Comparison of ENCODE assay signal across 2 cellular contexts in the genomic region with DNA sequence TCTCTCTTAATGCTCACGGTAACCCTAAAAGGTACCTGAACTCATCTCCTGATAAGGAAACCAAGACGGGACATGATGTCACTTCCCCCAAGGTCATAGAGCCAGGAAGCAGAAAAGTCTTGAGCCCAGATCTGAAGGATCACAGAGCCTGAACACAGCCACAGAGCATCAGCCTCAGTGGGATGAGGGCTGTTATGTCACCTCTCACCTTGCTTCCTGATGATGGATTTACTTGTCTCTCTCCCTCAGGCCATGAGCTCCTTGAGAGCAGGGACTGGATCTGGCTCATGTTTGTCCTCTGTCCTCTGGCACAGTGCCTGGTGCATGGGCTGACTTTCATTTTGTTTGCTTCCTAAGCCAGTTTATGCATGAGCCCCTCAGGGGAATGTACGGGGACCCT.
TF ChIP-seq lines count a peak whose summit lies in the region.

No MANE protein-coding gene starts in this region.

TF ChIP-seq in HEK293, 187 proteins besides CTCF, POLR2A, EP300 and RAD21:
- peak; percentile 93 for TF ChIP-seq ZBTB17 (tag by site-specific recombination; IDR thresholded peaks at IDR 0.05)
- no peak for TF ChIP-seq ZNF530 (tag by site-specific recombination; IDR thresholded peaks at IDR 0.05; ENCODE audit: low read depth)
- TF ChIP-seq, protein P1, sequence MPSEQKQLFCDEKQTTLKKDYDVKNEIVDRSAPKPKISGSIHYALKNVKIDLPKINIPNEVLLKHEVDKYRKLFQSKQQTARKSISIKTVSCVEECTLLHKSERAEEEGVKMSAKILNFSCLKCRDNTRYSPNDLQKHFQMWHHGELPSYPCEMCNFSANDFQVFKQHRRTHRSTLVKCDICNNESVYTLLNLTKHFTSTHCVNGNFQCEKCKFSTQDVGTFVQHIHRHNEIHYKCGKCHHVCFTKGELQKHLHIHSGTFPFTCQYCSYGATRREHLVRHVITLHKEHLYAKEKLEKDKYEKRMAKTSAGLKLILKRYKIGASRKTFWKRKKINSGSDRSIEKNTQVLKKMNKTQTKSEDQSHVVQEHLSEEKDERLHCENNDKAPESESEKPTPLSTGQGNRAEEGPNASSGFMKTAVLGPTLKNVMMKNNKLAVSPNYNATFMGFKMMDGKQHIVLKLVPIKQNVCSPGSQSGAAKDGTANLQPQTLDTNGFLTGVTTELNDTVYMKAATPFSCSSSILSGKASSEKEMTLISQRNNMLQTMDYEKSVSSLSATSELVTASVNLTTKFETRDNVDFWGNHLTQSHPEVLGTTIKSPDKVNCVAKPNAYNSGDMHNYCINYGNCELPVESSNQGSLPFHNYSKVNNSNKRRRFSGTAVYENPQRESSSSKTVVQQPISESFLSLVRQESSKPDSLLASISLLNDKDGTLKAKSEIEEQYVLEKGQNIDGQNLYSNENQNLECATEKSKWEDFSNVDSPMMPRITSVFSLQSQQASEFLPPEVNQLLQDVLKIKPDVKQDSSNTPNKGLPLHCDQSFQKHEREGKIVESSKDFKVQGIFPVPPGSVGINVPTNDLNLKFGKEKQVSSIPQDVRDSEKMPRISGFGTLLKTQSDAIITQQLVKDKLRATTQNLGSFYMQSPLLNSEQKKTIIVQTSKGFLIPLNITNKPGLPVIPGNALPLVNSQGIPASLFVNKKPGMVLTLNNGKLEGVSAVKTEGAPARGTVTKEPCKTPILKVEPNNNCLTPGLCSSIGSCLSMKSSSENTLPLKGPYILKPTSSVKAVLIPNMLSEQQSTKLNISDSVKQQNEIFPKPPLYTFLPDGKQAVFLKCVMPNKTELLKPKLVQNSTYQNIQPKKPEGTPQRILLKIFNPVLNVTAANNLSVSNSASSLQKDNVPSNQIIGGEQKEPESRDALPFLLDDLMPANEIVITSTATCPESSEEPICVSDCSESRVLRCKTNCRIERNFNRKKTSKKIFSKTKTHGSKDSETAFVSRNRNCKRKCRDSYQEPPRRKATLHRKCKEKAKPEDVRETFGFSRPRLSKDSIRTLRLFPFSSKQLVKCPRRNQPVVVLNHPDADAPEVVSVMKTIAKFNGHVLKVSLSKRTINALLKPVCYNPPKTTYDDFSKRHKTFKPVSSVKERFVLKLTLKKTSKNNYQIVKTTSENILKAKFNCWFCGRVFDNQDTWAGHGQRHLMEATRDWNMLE (tag by site-specific recombination; conservative IDR thresholded peaks at IDR 0.05; ENCODE audit: low read depth), result peak; percentile 42; the same call in 1 of the 2 replicates
- TF ChIP-seq, protein P2, sequence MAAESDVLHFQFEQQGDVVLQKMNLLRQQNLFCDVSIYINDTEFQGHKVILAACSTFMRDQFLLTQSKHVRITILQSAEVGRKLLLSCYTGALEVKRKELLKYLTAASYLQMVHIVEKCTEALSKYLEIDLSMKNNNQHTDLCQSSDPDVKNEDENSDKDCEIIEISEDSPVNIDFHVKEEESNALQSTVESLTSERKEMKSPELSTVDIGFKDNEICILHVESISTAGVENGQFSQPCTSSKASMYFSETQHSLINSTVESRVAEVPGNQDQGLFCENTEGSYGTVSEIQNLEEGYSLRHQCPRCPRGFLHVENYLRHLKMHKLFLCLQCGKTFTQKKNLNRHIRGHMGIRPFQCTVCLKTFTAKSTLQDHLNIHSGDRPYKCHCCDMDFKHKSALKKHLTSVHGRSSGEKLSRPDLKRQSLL (tag by site-specific recombination; IDR thresholded peaks at IDR 0.05), result peak; percentile 75; the same call in 1 of the 2 replicates
- 0 out of 2 replicates have a peak, but pooled peaks have one; percentile 32 for TF ChIP-seq ZNF10 (tag by site-specific recombination; IDR thresholded peaks at IDR 0.05)

TF ChIP-seq in GM12878, 131 proteins besides CTCF, POLR2A, EP300 and RAD21:
- TF ChIP-seq FOXK2 (IDR thresholded peaks at IDR 0.05), result no peak
- TF ChIP-seq LARP7 (IDR thresholded peaks at IDR 0.05), result no peak
- TF ChIP-seq, protein P3, sequence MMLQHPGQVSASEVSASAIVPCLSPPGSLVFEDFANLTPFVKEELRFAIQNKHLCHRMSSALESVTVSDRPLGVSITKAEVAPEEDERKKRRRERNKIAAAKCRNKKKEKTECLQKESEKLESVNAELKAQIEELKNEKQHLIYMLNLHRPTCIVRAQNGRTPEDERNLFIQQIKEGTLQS (IDR thresholded peaks at IDR 0.05; ENCODE audit: borderline replicate concordance, extremely low read depth, low read depth, low read length), result no peak
- no peak for TF ChIP-seq ZNF217 (IDR thresholded peaks at IDR 0.05)
- TF ChIP-seq TCF3 (IDR thresholded peaks at IDR 0.05; ENCODE audit: borderline replicate concordance, insufficient read depth, low read depth, low read length), result no peak
